Comparison of ENCODE assay signal across 8 cellular contexts in the genomic region with DNA sequence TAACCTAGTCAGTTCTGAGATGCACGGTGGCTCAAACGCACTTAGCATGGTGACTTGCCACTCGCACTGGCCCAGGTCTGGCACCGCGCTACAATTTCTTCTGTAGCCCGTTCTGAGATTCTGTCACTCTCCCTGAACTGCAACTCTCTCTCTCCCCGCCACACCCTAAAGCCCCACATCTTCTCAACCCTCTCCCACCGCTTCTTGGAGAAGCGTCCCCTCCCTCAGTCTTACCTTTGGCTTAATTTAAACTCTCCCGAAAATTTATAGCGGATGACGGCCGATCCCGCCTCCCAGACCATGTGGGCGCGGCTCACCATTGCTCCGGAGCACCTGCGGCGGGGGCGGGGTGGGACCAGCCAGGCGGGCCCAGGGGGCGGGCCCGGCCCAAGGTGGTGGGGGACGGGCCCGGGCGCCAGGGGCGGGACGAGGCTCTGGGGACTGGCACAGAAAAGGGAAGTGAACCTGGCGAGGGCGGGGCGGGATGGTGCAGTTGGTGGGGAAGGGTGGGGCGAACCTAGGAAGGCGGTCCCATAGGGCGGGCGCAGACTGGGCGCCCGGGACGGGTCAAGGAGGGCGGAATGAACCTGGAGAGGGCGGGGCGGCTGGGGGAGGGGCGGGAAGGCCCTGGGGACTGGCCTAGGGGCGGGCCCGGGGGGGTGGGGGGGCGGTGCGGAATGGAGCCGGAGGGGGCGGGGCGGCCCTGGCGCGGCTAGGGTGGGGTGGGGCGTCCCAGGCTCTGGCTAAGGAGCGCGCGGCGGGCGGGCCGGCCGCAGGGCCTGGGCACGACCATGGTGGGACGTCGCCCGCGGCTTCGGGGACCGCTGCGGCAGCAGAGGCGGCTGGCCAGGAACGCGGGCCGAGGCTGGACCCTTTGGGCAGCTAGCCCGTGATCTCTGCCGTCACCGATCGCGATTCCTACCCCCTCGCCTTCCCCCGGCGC. TPM values are rescaled to one million over a fixed set of nuclear protein-coding genes. Genes with fewer than 3 reads are reported as not detected.
DNase-seq lines count a peak whose midpoint lies in the region; ATAC-seq and TF ChIP-seq lines count a peak whose summit lies in the region.

A gene (plus strand): TSS at position 730 of the 943 bp plus-strand sequence. CDS start 305 bp downstream, outside the sequence.

- H3K9me3 Mint-ChIP-seq in activated naive CD8-positive, alpha-beta T cell treated with anti-CD3 and anti-CD28 coated beads, Interleukin-2, amount 50 U/mL, for 24 hours = no peaks in the 10 kb centered on the region

- intact Hi-C loops in sciatic nerve (cut with DNase I) = no loop called here

- no peak for TF ChIP-seq CTCF in GM10266 (IDR thresholded peaks at IDR 0.05; ENCODE audit: control insufficient read depth, insufficient read depth, low read depth, missing control alignments)

- no peak within 1 kb of the TSS for H3K27ac Mint-ChIP-seq in activated naive CD8-positive, alpha-beta T cell treated with anti-CD3 and anti-CD28 coated beads, Interleukin-2, amount 50 U/mL, for 24 hours

- H3K27me3 Mint-ChIP-seq in activated naive CD8-positive, alpha-beta T cell treated with anti-CD3 and anti-CD28 coated beads, Interleukin-2, amount 50 U/mL, for 24 hours = peaks cover 26% of the 10 kb centered on the region

- H3K4me1 Mint-ChIP-seq in activated naive CD8-positive, alpha-beta T cell treated with anti-CD3 and anti-CD28 coated beads, Interleukin-2, amount 50 U/mL, for 24 hours = peaks cover 13% of the 10 kb centered on the region

- DNase-seq in GM10266 (ENCODE audit: extremely low spot score) (peak; percentile 82), NCI-H128 (lab: John Stamatoyannopoulos, UW; ENCODE audit: unreplicated experiment) (peak; percentile 78), T follicular helper cell (ENCODE audit: low read depth) (peak; percentile 80), hepatic stellate cell (ENCODE audit: low spot score) (peak; percentile 3), sciatic nerve (ENCODE audit: low spot score) (peak; percentile 73), foreskin melanocyte (no peak)
- DNase-seq in activated naive CD8-positive, alpha-beta T cell treated with anti-CD3 and anti-CD28 coated beads, Interleukin-2, amount 50 U/mL, for 24 hours = peak; percentile 88

- H3K4me3 Mint-ChIP-seq in activated naive CD8-positive, alpha-beta T cell treated with anti-CD3 and anti-CD28 coated beads, Interleukin-2, amount 50 U/mL, for 24 hours = peak within 1 kb of the TSS; percentile 70

- ATAC-seq in HG02763 (IDR thresholded peaks at IDR 0.05; ENCODE audit: unreplicated experiment) (peak; percentile 94), sciatic nerve (peak; percentile 90)
- peak; percentile 98 for ATAC-seq in activated naive CD8-positive, alpha-beta T cell treated with anti-CD3 and anti-CD28 coated beads, Interleukin-2, amount 50 U/mL, for 24 hours

- no peaks in the 10 kb centered on the region for H3K36me3 Mint-ChIP-seq in activated naive CD8-positive, alpha-beta T cell treated with anti-CD3 and anti-CD28 coated beads, Interleukin-2, amount 50 U/mL, for 24 hours (ENCODE audit: low read depth)

RNA-seq across cellular contexts. Expression of the gene that starts here (rescaled TPM):
- 1.6 TPM for total RNA-seq in sciatic nerve
